14 cellular contexts compared by ENCODE assay signal in the genomic region with DNA sequence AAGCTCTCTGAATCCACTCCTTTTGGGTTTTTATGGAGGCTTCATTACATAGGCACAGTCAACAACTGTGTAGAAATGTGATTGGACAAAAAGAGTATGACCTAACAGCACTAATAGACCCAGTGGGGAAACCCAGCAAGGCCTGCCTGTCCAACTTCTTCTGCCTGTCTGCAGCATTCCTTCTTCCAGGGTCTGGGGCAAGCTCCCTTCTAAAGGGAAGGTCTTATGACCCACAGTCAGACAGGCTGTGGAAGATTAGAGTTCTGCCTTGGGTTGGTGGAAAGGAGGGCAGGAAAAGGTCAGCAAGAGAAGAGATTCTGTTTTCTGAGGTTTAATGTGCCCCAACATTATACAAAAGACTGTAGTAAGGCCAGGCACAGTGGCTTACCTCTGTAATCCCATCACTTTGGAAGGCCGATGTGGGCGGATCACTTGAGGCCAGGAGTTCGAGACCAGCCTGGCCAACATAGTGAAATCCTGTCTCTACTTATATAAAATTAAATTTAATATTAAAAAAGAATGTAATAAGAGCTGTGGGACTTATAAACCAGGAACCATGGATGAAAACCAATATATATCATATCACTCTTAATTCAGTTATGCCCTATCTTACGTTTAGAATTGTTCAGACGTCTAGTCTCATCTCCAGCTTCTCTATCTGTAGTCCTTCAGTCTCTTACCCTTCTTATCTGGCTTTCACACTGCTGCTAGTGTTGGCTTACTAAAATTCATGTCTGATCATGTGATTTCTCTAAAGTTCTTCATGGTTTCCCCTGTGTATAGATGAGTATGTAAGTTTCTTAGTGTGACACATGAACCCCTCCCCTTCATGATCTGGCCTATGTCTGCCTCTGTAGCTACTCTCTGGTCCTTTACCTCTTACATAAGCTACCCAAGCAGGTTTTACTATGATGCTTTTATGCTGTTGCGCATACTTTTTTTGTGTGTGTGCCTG. TPM values are rescaled to one million over a fixed set of nuclear protein-coding genes. Genes with fewer than 3 reads are reported as not detected.
A peak's percentile ranks its signal among the peaks of the same experiment; 100 is the strongest.
DNase-seq lines count a peak whose midpoint lies in the region; ATAC-seq and TF ChIP-seq lines count a peak whose summit lies in the region.
"Had no signal": no experiment of that assay in that cellular context is flagged by ENCODE, and none has a peak within 500 bp of the region (broad histone marks: within the 10 kb centered on the region; RNA-seq: fewer than 3 reads in every experiment).

No MANE protein-coding gene starts in this region.

- peaks cover 0 to 68% (median 32%) of the 10 kb centered on the region in 9 donors for H3K4me1 ChIP-seq in heart right ventricle
- H3K4me1 ChIP-seq in foreskin keratinocyte = peaks cover 16% of the 10 kb centered on the region
- peaks cover 32% of the 10 kb centered on the region for H3K4me1 ChIP-seq in suprapubic skin

- H3K36me3 ChIP-seq in heart right ventricle = no peaks in the 10 kb centered on the region
- H3K36me3 ChIP-seq in suprapubic skin = no peaks in the 10 kb centered on the region
- H3K36me3 ChIP-seq: BE2C, right lobe of liver had no signal

- H3K27ac ChIP-seq in heart right ventricle (peak overlapping the region in 8 of 10 donors; percentile 12 to 55 (median 48)), foreskin keratinocyte (no peak overlapping the region), suprapubic skin (peak overlapping the region; percentile 40)
- H3K27ac ChIP-seq: right lobe of liver had no signal

- intact Hi-C loops in heart right ventricle (cut with DNase I) (loop anchor here in 1 of 10 donors (5.0 kb wide), 1 partner anchor 36 kb away; no protein-coding TSS in a partner anchor), cardiac septum (cut with DNase I) (no loop called here)

- no peak for TF ChIP-seq EP300 in suprapubic skin (IDR thresholded peaks at IDR 0.05)

- TF ChIP-seq POLR2A in suprapubic skin (IDR thresholded peaks at IDR 0.05) = no peak

- H3K9me3 ChIP-seq in heart right ventricle (no peaks in the 10 kb centered on the region), suprapubic skin (no peaks in the 10 kb centered on the region)
- H3K9me3 ChIP-seq: BE2C, right lobe of liver had no signal

- TF ChIP-seq CTCF in heart right ventricle (IDR thresholded peaks at IDR 0.05) (no peak), foreskin keratinocyte (conservative IDR thresholded peaks at IDR 0.05) (no peak), suprapubic skin (IDR thresholded peaks at IDR 0.05) (no peak)

- H3K4me3 ChIP-seq in heart right ventricle (no peak overlapping the region), suprapubic skin (no peak overlapping the region)
- H3K4me3 ChIP-seq: right lobe of liver had no signal

- ATAC-seq in heart right ventricle (peak in 3 of 8 donors; percentile 8 to 44 (median 43)), foreskin keratinocyte (peak; percentile 64)

- in situ Hi-C loops in G401 (cut with HindIII; ENCODE audit: low sequenced_read_pairs) = no loop called here

- 79 to 85% methylated on average over 6 of the region's 6 CpGs for WGBS in heart right ventricle, 2 donors
- 95% methylated on average over 6 of the region's 6 CpGs for whole genome bisulfite sequencing in suprapubic skin

- H3K27me3 ChIP-seq in heart right ventricle = no peaks in the 10 kb centered on the region
- H3K27me3 ChIP-seq in foreskin keratinocyte = no peaks in the 10 kb centered on the region
- no peaks in the 10 kb centered on the region for H3K27me3 ChIP-seq in suprapubic skin
- H3K27me3 ChIP-seq: BE2C, right lobe of liver had no signal

- DNase-seq in heart right ventricle (no peak), cardiac septum (ENCODE audit: low spot score) (no peak), OCI-M1 (lab: John Stamatoyannopoulos, UW) (peak; percentile 98), foreskin keratinocyte (no peak), suprapubic skin (ENCODE audit: low spot score in 2 of 2) (no peak), NCI-H1694 (lab: John Stamatoyannopoulos, UW) (no peak), G401 (ENCODE audit: low spot score) (no peak), amygdala (lab: John Stamatoyannopoulos, UW) (no peak)
- DNase-seq: activated CD4-positive, alpha-beta T cell treated with anti-CD3 and anti-CD28 coated beads for 48 hours; amniotic stem cell; BE2C; NCI-H524; right lobe of liver; SIG-M5 had no signal

RNA-seq across cellular contexts. Expression of a gene that starts 6.2 kb away (rescaled TPM):
- total RNA-seq in heart right ventricle = 10 to 100 TPM; 53.4 to 94.9 (median 65.2) TPM
- 10 to 100 TPM; 13.1 to 21.9 TPM for polyA plus RNA-seq in heart right ventricle
- total RNA-seq in cardiac septum = 61.4 TPM
- 21.3 and 24.5 TPM in 2 replicates for total RNA-seq in foreskin keratinocyte
- polyA plus RNA-seq in foreskin keratinocyte = 4.8 and 5.4 TPM in 2 replicates
- total RNA-seq in suprapubic skin = 10 to 100 TPM; 43.7 to 58.5 (median 51.7) TPM
- total RNA-seq in G401 (2014; rRNA removed; shearing (Covaris generic)) = 7.8 and 9.8 TPM in 2 replicates

RNA-seq across cellular contexts. Expression of a gene that starts 14.2 kb away (rescaled TPM):
- total RNA-seq in heart right ventricle = 10 to 100 TPM; 12.0 to 18.6 (median 15.5) TPM
- polyA plus RNA-seq in heart right ventricle = 10 to 100 TPM in 1 of 2 donors, 1 to 10 TPM in 1; 3.6 to 10.8 TPM
- 17.3 TPM for total RNA-seq in cardiac septum
- total RNA-seq in foreskin keratinocyte = 10.3 and 11.1 TPM in 2 replicates
- polyA plus RNA-seq in foreskin keratinocyte = 3.4 and 3.7 TPM in 2 replicates
- 10 to 100 TPM in 1 of 4 donors, 1 to 10 TPM in 3; 6.0 to 11.1 (median 6.7) TPM for total RNA-seq in suprapubic skin
- total RNA-seq in G401 (2014; rRNA removed; shearing (Covaris generic)) = 3.0 and 3.9 TPM in 2 replicates
